Comparison of ENCODE assay signal across 17 cellular contexts in genomic region chr5:52491071-52491828, GRCh38.
DNase-seq lines count a peak whose midpoint lies in the region; ATAC-seq lines count a peak whose summit lies in the region.
"Had no signal": no experiment of that assay in that cellular context is flagged by ENCODE, and none has a peak within 500 bp of the region (broad histone marks: within the 10 kb centered on the region; RNA-seq: fewer than 3 reads in every experiment).

No MANE protein-coding gene starts in this region.

- intact Hi-C loops in Right ventricle myocardium superior (cut with DNase I) = no loop called here

- H3K4me3 ChIP-seq in MG63 = no peak overlapping the region
- H3K4me3 ChIP-seq: BLaER1 treated with 17β-estradiol and CSF1 and Interleukin-3, amounts not matched to agents 10 nM and 100 nM; body of pancreas; coronary artery; psoas muscle had no signal

- no peaks in the 10 kb centered on the region for H3K9me3 ChIP-seq in MG63
- H3K9me3 ChIP-seq: BLaER1 treated with 17β-estradiol and CSF1 and Interleukin-3, amounts not matched to agents 10 nM and 100 nM; body of pancreas; psoas muscle had no signal

- H3K27me3 ChIP-seq in MG63 = no peaks in the 10 kb centered on the region
- H3K27me3 ChIP-seq: BLaER1 treated with 17β-estradiol and CSF1 and Interleukin-3, amounts not matched to agents 10 nM and 100 nM; body of pancreas had no signal

- peak; percentile 14 for DNase-seq in MG63
- peak; percentile 94 for DNase-seq in NCI-H2081 treated with DMSO at 0.1 percent for 48 hours (lab: John Stamatoyannopoulos, UW)
- peak; percentile 94 for DNase-seq in NCI-H774 (lab: John Stamatoyannopoulos, UW)
- peak; percentile 74 for DNase-seq in renal cortical epithelial cell (ENCODE audit: low read depth)
- no peak for DNase-seq in Right ventricle myocardium superior
- DNase-seq: activated CD4-positive, alpha-beta T cell treated with anti-CD3 and anti-CD28 coated beads for 36 hours; activated CD8-positive, alpha-beta memory T cell treated with anti-CD3 and anti-CD28 coated beads, Interleukin-2, amount 50 U/mL, for 4 hours; mammary epithelial cell; psoas muscle; T1000; trophoblast cell had no signal

- no peak for ATAC-seq in Right ventricle myocardium superior (ENCODE audit: poor library complexity)
- no peak for ATAC-seq in HG03342 (IDR thresholded peaks at IDR 0.05; ENCODE audit: unreplicated experiment)
- ATAC-seq in HG02642 (IDR thresholded peaks at IDR 0.05; ENCODE audit: poor library complexity, unreplicated experiment) = no peak
- ATAC-seq: activated CD4-positive, alpha-beta T cell treated with anti-CD3 and anti-CD28 coated beads for 36 hours; activated naive CD4-positive, alpha-beta T cell treated with anti-CD3 and anti-CD28 coated beads, Interleukin-2, amount 50 U/mL, for 72 hours; body of pancreas had no signal

- no peaks in the 10 kb centered on the region for H3K36me3 ChIP-seq in MG63
- H3K36me3 ChIP-seq: BLaER1 treated with 17β-estradiol and CSF1 and Interleukin-3, amounts not matched to agents 10 nM and 100 nM had no signal
